Comparison of ENCODE assay signal across 1 cellular context in the genomic region with DNA sequence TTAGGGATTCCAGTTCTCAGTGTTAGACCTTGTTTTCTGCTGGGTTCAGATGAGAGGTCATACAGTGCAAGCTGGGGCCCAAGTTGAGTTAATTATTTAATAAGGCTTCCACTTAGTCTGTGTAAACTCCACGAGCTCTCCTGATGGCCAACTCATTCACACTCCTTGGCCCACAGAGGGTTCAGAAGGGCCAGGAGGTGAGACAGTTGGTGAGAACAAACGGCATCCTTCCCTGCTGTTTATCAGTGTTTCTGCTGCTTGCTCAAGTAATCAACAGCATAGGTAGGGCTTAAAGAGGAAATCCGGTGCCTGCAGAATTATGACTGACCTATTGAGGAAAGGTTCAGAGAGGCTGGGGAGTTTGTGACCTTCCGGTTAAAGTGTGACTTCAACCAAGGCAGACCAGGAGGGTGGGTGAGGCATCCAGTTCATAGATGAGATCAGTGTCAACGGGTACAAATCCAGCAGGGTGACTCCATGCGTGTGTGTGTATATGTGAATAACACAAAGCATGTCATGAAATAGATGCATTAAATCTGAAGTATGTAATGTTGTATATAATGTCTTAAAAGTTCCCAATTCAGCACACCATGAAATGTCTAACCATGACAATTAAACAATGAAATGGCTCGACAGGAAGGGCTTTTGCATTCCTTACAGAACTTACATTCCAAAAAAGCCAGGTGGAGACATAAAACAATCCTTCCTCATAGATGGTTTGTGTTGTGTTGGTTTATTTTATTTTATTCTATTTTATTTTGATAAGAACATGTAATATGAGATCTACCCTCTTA.
TF ChIP-seq lines count a peak whose summit lies in the region.

No MANE protein-coding gene starts in this region.

TF ChIP-seq in HepG2, 621 proteins besides CTCF, POLR2A, EP300 and RAD21 (continued from another document and continues in another):
- TF ChIP-seq, protein P1, sequence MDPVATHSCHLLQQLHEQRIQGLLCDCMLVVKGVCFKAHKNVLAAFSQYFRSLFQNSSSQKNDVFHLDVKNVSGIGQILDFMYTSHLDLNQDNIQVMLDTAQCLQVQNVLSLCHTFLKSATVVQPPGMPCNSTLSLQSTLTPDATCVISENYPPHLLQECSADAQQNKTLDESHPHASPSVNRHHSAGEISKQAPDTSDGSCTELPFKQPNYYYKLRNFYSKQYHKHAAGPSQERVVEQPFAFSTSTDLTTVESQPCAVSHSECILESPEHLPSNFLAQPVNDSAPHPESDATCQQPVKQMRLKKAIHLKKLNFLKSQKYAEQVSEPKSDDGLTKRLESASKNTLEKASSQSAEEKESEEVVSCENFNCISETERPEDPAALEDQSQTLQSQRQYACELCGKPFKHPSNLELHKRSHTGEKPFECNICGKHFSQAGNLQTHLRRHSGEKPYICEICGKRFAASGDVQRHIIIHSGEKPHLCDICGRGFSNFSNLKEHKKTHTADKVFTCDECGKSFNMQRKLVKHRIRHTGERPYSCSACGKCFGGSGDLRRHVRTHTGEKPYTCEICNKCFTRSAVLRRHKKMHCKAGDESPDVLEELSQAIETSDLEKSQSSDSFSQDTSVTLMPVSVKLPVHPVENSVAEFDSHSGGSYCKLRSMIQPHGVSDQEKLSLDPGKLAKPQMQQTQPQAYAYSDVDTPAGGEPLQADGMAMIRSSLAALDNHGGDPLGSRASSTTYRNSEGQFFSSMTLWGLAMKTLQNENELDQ (CRISPR knock-in tag; IDR thresholded peaks at IDR 0.05; ENCODE audit: borderline replicate concordance), result no peak
- TF ChIP-seq MAFG (CRISPR knock-in tag; IDR thresholded peaks at IDR 0.05), result no peak
- TF ChIP-seq, protein P2, sequence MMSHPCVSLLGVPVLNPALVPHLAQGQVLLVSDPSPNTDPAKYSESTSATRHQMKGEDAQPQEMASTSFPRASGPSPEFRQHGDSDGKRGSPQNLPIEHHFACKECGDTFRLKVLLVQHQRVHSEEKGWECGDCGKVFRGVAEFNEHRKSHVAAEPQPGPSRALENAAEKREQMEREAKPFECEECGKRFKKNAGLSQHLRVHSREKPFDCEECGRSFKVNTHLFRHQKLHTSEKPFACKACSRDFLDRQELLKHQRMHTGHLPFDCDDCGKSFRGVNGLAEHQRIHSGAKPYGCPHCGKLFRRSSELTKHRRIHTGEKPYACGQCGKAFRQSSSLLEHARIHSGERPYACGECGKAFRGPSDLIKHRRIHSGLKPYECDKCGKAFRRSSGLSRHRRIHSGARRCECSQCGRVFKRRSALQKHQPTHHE (CRISPR knock-in tag; IDR thresholded peaks at IDR 0.05; ENCODE audit: borderline replicate concordance), result no peak
- TF ChIP-seq SSRP1 (CRISPR knock-in tag; IDR thresholded peaks at IDR 0.05), result no peak
- TF ChIP-seq ZNF160 (CRISPR knock-in tag; IDR thresholded peaks at IDR 0.05), result peak; percentile 75; the same call in 1 of the 2 replicates
- TF ChIP-seq, protein P3, sequence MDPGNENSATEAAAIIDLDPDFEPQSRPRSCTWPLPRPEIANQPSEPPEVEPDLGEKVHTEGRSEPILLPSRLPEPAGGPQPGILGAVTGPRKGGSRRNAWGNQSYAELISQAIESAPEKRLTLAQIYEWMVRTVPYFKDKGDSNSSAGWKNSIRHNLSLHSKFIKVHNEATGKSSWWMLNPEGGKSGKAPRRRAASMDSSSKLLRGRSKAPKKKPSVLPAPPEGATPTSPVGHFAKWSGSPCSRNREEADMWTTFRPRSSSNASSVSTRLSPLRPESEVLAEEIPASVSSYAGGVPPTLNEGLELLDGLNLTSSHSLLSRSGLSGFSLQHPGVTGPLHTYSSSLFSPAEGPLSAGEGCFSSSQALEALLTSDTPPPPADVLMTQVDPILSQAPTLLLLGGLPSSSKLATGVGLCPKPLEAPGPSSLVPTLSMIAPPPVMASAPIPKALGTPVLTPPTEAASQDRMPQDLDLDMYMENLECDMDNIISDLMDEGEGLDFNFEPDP (CRISPR knock-in tag; conservative IDR thresholded peaks at IDR 0.05), result no peak
- TF ChIP-seq TBX2 (CRISPR knock-in tag; IDR thresholded peaks at IDR 0.05; ENCODE audit: borderline replicate concordance), result peak; percentile 100
- TF ChIP-seq, protein P4, sequence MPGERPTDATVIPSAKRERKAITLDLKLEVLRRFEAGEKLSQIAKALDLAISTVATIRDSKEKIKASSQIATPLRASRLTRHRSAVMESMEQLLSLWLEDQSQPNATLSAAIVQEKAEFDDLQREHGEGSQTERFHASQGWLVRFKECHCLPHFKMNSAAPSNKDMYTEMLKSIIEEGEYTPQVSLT (CRISPR knock-in tag; IDR thresholded peaks at IDR 0.05; ENCODE audit: borderline replicate concordance, low read depth), result no peak
- TF ChIP-seq ZNF331 (CRISPR knock-in tag; IDR thresholded peaks at IDR 0.05), result peak; percentile 93
- no peak; the same call in 1 of the 2 replicates for TF ChIP-seq ZNF83 (CRISPR knock-in tag; IDR thresholded peaks at IDR 0.05; ENCODE audit: borderline replicate concordance)
- peak; percentile 87 to 96; a peak in 3 of 4 replicates for TF ChIP-seq NR2F1 (CRISPR knock-in tag; IDR thresholded peaks at IDR 0.05)
- peak; percentile 83 for TF ChIP-seq ELF1 (CRISPR knock-in tag; IDR thresholded peaks at IDR 0.05)
- no peak for TF ChIP-seq ATF7-NPFF (CRISPR knock-in tag; IDR thresholded peaks at IDR 0.05; ENCODE audit: low read depth)
- TF ChIP-seq ZNF674 (CRISPR knock-in tag; IDR thresholded peaks at IDR 0.05; ENCODE audit: low read depth), result no peak
- TF ChIP-seq, protein P5, sequence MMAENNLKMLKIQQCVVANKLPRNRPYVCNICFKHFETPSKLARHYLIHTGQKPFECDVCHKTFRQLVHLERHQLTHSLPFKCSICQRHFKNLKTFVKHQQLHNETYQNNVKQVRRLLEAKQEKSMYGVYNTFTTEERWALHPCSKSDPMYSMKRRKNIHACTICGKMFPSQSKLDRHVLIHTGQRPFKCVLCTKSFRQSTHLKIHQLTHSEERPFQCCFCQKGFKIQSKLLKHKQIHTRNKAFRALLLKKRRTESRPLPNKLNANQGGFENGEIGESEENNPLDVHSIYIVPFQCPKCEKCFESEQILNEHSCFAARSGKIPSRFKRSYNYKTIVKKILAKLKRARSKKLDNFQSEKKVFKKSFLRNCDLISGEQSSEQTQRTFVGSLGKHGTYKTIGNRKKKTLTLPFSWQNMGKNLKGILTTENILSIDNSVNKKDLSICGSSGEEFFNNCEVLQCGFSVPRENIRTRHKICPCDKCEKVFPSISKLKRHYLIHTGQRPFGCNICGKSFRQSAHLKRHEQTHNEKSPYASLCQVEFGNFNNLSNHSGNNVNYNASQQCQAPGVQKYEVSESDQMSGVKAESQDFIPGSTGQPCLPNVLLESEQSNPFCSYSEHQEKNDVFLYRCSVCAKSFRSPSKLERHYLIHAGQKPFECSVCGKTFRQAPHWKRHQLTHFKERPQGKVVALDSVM (CRISPR knock-in tag; IDR thresholded peaks at IDR 0.05), result no peak
- TF ChIP-seq, protein P6, sequence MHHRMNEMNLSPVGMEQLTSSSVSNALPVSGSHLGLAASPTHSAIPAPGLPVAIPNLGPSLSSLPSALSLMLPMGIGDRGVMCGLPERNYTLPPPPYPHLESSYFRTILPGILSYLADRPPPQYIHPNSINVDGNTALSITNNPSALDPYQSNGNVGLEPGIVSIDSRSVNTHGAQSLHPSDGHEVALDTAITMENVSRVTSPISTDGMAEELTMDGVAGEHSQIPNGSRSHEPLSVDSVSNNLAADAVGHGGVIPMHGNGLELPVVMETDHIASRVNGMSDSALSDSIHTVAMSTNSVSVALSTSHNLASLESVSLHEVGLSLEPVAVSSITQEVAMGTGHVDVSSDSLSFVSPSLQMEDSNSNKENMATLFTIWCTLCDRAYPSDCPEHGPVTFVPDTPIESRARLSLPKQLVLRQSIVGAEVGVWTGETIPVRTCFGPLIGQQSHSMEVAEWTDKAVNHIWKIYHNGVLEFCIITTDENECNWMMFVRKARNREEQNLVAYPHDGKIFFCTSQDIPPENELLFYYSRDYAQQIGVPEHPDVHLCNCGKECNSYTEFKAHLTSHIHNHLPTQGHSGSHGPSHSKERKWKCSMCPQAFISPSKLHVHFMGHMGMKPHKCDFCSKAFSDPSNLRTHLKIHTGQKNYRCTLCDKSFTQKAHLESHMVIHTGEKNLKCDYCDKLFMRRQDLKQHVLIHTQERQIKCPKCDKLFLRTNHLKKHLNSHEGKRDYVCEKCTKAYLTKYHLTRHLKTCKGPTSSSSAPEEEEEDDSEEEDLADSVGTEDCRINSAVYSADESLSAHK (CRISPR knock-in tag; IDR thresholded peaks at IDR 0.05; ENCODE audit: borderline replicate concordance), result no peak
- TF ChIP-seq, protein P7, sequence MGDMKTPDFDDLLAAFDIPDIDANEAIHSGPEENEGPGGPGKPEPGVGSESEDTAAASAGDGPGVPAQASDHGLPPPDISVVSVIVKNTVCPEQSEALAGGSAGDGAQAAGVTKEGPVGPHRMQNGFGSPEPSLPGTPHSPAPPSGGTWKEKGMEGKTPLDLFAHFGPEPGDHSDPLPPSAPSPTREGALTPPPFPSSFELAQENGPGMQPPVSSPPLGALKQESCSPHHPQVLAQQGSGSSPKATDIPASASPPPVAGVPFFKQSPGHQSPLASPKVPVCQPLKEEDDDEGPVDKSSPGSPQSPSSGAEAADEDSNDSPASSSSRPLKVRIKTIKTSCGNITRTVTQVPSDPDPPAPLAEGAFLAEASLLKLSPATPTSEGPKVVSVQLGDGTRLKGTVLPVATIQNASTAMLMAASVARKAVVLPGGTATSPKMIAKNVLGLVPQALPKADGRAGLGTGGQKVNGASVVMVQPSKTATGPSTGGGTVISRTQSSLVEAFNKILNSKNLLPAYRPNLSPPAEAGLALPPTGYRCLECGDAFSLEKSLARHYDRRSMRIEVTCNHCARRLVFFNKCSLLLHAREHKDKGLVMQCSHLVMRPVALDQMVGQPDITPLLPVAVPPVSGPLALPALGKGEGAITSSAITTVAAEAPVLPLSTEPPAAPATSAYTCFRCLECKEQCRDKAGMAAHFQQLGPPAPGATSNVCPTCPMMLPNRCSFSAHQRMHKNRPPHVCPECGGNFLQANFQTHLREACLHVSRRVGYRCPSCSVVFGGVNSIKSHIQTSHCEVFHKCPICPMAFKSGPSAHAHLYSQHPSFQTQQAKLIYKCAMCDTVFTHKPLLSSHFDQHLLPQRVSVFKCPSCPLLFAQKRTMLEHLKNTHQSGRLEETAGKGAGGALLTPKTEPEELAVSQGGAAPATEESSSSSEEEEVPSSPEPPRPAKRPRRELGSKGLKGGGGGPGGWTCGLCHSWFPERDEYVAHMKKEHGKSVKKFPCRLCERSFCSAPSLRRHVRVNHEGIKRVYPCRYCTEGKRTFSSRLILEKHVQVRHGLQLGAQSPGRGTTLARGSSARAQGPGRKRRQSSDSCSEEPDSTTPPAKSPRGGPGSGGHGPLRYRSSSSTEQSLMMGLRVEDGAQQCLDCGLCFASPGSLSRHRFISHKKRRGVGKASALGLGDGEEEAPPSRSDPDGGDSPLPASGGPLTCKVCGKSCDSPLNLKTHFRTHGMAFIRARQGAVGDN (CRISPR knock-in tag; IDR thresholded peaks at IDR 0.05), result no peak
- no peak for TF ChIP-seq EED (CRISPR knock-in tag; IDR thresholded peaks at IDR 0.05)
- 0 out of 2 replicates have a peak, but pooled peaks have one; percentile 48 for TF ChIP-seq TRIM24 (CRISPR knock-in tag; IDR thresholded peaks at IDR 0.05)
- peak; percentile 97 for TF ChIP-seq ESRRA (CRISPR knock-in tag; IDR thresholded peaks at IDR 0.05; ENCODE audit: low read depth)
- TF ChIP-seq KDM2A (CRISPR knock-in tag; IDR thresholded peaks at IDR 0.05; ENCODE audit: borderline replicate concordance, low read depth), result peak; percentile 69
- TF ChIP-seq ZNF446 (CRISPR knock-in tag; IDR thresholded peaks at IDR 0.05), result no peak
- no peak for TF ChIP-seq ZNF383 (CRISPR knock-in tag; IDR thresholded peaks at IDR 0.05; ENCODE audit: borderline replicate concordance)
- TF ChIP-seq, protein P8, sequence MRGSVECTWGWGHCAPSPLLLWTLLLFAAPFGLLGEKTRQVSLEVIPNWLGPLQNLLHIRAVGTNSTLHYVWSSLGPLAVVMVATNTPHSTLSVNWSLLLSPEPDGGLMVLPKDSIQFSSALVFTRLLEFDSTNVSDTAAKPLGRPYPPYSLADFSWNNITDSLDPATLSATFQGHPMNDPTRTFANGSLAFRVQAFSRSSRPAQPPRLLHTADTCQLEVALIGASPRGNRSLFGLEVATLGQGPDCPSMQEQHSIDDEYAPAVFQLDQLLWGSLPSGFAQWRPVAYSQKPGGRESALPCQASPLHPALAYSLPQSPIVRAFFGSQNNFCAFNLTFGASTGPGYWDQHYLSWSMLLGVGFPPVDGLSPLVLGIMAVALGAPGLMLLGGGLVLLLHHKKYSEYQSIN (CRISPR knock-in tag; IDR thresholded peaks at IDR 0.05; ENCODE audit: borderline replicate concordance), result no peak
- TF ChIP-seq ARID2 (CRISPR knock-in tag; IDR thresholded peaks at IDR 0.05; ENCODE audit: borderline replicate concordance), result peak; percentile 56; the same call in 1 of the 2 replicates
- TF ChIP-seq, protein P9, sequence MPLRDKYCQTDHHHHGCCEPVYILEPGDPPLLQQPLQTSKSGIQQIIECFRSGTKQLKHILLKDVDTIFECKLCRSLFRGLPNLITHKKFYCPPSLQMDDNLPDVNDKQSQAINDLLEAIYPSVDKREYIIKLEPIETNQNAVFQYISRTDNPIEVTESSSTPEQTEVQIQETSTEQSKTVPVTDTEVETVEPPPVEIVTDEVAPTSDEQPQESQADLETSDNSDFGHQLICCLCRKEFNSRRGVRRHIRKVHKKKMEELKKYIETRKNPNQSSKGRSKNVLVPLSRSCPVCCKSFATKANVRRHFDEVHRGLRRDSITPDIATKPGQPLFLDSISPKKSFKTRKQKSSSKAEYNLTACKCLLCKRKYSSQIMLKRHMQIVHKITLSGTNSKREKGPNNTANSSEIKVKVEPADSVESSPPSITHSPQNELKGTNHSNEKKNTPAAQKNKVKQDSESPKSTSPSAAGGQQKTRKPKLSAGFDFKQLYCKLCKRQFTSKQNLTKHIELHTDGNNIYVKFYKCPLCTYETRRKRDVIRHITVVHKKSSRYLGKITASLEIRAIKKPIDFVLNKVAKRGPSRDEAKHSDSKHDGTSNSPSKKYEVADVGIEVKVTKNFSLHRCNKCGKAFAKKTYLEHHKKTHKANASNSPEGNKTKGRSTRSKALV (CRISPR knock-in tag; IDR thresholded peaks at IDR 0.05), result peak; percentile 23; the same call in 1 of the 2 replicates
- TF ChIP-seq MXI1 (IDR thresholded peaks at IDR 0.05; ENCODE audit: borderline replicate concordance, low read depth, low read length), result no peak
- peak; percentile 77; the same call in 1 of the 2 replicates for TF ChIP-seq GLI4 (CRISPR knock-in tag; IDR thresholded peaks at IDR 0.05; ENCODE audit: borderline replicate concordance)
- TF ChIP-seq, protein P10, sequence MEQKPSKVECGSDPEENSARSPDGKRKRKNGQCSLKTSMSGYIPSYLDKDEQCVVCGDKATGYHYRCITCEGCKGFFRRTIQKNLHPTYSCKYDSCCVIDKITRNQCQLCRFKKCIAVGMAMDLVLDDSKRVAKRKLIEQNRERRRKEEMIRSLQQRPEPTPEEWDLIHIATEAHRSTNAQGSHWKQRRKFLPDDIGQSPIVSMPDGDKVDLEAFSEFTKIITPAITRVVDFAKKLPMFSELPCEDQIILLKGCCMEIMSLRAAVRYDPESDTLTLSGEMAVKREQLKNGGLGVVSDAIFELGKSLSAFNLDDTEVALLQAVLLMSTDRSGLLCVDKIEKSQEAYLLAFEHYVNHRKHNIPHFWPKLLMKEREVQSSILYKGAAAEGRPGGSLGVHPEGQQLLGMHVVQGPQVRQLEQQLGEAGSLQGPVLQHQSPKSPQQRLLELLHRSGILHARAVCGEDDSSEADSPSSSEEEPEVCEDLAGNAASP (CRISPR knock-in tag; IDR thresholded peaks at IDR 0.05; ENCODE audit: borderline replicate concordance), result peak; percentile 93
- TF ChIP-seq MIER3 (CRISPR knock-in tag; IDR thresholded peaks at IDR 0.05; ENCODE audit: borderline replicate concordance), result peak; percentile 90; the same call in 1 of the 2 replicates
